8 cellular contexts compared by ENCODE assay signal in genomic region chr2:43605079-43605655, GRCh38. TPM values are rescaled to one million over a fixed set of nuclear protein-coding genes. Genes with fewer than 3 reads are reported as not detected.
A peak's percentile ranks its signal among the peaks of the same experiment; 100 is the strongest.
DNase-seq lines count a peak whose midpoint lies in the region; ATAC-seq and TF ChIP-seq lines count a peak whose summit lies in the region.

No MANE protein-coding gene starts in this region.

- H3K36me3 ChIP-seq in PC-9 (ENCODE audit: low read depth) (no peaks in the 10 kb centered on the region), left lung (no peaks in the 10 kb centered on the region), uterus (no peaks in the 10 kb centered on the region), vagina (no peaks in the 10 kb centered on the region)

- no peaks in the 10 kb centered on the region for H3K9me3 Mint-ChIP-seq in brain

- TF ChIP-seq POLR2A in uterus (IDR thresholded peaks at IDR 0.05) (no peak), vagina (IDR thresholded peaks at IDR 0.05) (no peak)

- peak overlapping the region in 1 of 5 experiments; percentile 50 for H3K4me3 Mint-ChIP-seq in brain

- TF ChIP-seq CTCF in PC-9 (conservative IDR thresholded peaks at IDR 0.05) (peak; percentile 73), brain (conservative IDR thresholded peaks at IDR 0.05) (peak; percentile 46 to 68), left lung (IDR thresholded peaks at IDR 0.05) (peak; percentile 21 to 40), uterus (IDR thresholded peaks at IDR 0.05) (peak; percentile 30 to 45 (median 35)), vagina (IDR thresholded peaks at IDR 0.05) (no peak)

- intact Hi-C loops in PC-9 (cut with micrococcal nuclease; ENCODE audit: unreplicated experiment) (loop anchor here (5.0 kb wide), 1 partner anchor 1508 kb away; no protein-coding TSS in a partner anchor), left lung (cut with DNase I) (no loop called here), uterus (cut with DNase I; ENCODE audit: low total_unique reads) (no loop called here), vagina (cut with DNase I) (no loop called here)

- no peak overlapping the region for H2AFZ ChIP-seq in PC-9

- DNase-seq in DMS114 treated with DMSO at 0.1 percent for 48 hours (lab: John Stamatoyannopoulos, UW; ENCODE audit: unreplicated experiment) (peak; percentile 52), HPDE6-E6E7 (ENCODE audit: extremely low spot score) (peak; percentile 43), PC-9 (peak; percentile 35 to 53), left lung (no peak), uterus (no peak), vagina (ENCODE audit: extremely low spot score in 2 of 2) (no peak)

- H3K9me3 ChIP-seq in PC-9 (ENCODE audit: insufficient read depth, low read depth) (no peaks in the 10 kb centered on the region), left lung (no peaks in the 10 kb centered on the region), uterus (no peaks in the 10 kb centered on the region), vagina (no peaks in the 10 kb centered on the region)

- peaks cover 7% of the 10 kb centered on the region for H3K27me3 Mint-ChIP-seq in brain

- peaks cover 9% of the 10 kb centered on the region for H3K4me1 Mint-ChIP-seq in brain

- CTCF ChIA-PET in PC-9 (lab: Charles Lee): interaction anchor here (0.5 to 0.6 kb wide), 2 partner anchors 161 to 786 kb away, joined by 3 read pairs; no protein-coding TSS in a partner anchor

- H3K4me1 ChIP-seq in PC-9 (replicated peaks; ENCODE audit: insufficient read depth): no peaks in the 10 kb centered on the region
- H3K4me1 ChIP-seq in left lung: no peaks in the 10 kb centered on the region
- H3K4me1 ChIP-seq in uterus: no peaks in the 10 kb centered on the region
- H3K4me1 ChIP-seq in vagina: no peaks in the 10 kb centered on the region

- peak; percentile 80 for ATAC-seq in left lung
- ATAC-seq in HG03095 (IDR thresholded peaks at IDR 0.05; ENCODE audit: unreplicated experiment): no peak

- H3K4me3 ChIP-seq in PC-9 (no peak overlapping the region), left lung (no peak overlapping the region), uterus (no peak overlapping the region), vagina (no peak overlapping the region)

- no TSS peak for BruUV-seq in PC-9 (replicated peaks; lab: Mats Ljungman, UMichigan)

- no peaks in the 10 kb centered on the region for H3K36me3 Mint-ChIP-seq in brain

- no peak overlapping the region for H3K27ac ChIP-seq in PC-9
- no peak overlapping the region for H3K27ac ChIP-seq in left lung
- H3K27ac ChIP-seq in uterus: no peak overlapping the region
- no peak overlapping the region for H3K27ac ChIP-seq in vagina

- H4K20me1 ChIP-seq in PC-9 (ENCODE audit: insufficient read depth): no peaks in the 10 kb centered on the region

- H3K4me2 ChIP-seq in PC-9: no peak overlapping the region

- H3F3A ChIP-seq in PC-9 (ENCODE audit: insufficient read depth, low read depth): no peaks in the 10 kb centered on the region; the same call in 1 of the 2 replicates

- POLR2A ChIA-PET in PC-9 (lab: Charles Lee; ENCODE audit: unreplicated experiment): interaction anchor here (0.5 to 0.6 kb wide), 2 partner anchors 9 to 29 kb away, joined by 3 to 4 read pairs; partner anchors contain the start of gene THADA

- no peak overlapping the region for H3K27ac Mint-ChIP-seq in brain

- no peaks in the 10 kb centered on the region for H3K79me2 ChIP-seq in PC-9 (ENCODE audit: low read depth)

- H3K9me2 ChIP-seq in PC-9 (ENCODE audit: insufficient read depth): no peaks in the 10 kb centered on the region

- H3K27me3 ChIP-seq in PC-9 (ENCODE audit: insufficient read depth, low read depth): no peaks in the 10 kb centered on the region
- no peaks in the 10 kb centered on the region for H3K27me3 ChIP-seq in left lung
- no peaks in the 10 kb centered on the region for H3K27me3 ChIP-seq in uterus
- H3K27me3 ChIP-seq in vagina: no peaks in the 10 kb centered on the region

RNA-seq across cellular contexts. Expression of gene THADA, which starts 9.3 kb away (rescaled TPM):
- 28.1 and 30.5 TPM in 2 replicates for total RNA-seq in PC-9 (2021)
- 17.8 TPM for polyA plus RNA-seq in brain (ENCODE audit: insufficient read depth, low read depth, low replicate concordance)
- 10 to 100 TPM; 32.9 to 37.8 TPM for total RNA-seq in left lung
- 10 to 100 TPM; 31.2 to 68.8 (median 54.9) TPM for total RNA-seq in uterus
- 32.2 TPM for total RNA-seq in vagina

RNA-seq across cellular contexts. Expression of gene PLEKHH2, which starts 31.9 kb away (rescaled TPM):
- total RNA-seq in PC-9 (2021) (1.6 and 2.3 TPM in 2 replicates), left lung (10 to 100 TPM; 23.3 to 29.1 TPM), uterus (100 to 1,000 TPM in 1 of 4 donors, 10 to 100 TPM in 3; 47.1 to 124 (median 74.8) TPM), vagina (27.5 TPM)
- 1.0 TPM for polyA plus RNA-seq in brain (ENCODE audit: insufficient read depth, low read depth, low replicate concordance)

Comparison
In these comparisons a context has a peak if more than half of its experiments do, and no peak if none do; other contexts are left out.
1. DNase-seq: peak in DMS114 treated with DMSO at 0.1 percent for 48 hours (single experiment), HPDE6-E6E7 (single experiment) and PC-9 (2 of 2); none in left lung (0 of 2), uterus (0 of 2) and vagina (0 of 2).
2. CTCF ChIP-seq: peak in PC-9 (single experiment), brain (2 of 2), left lung (2 of 2) and uterus (4 of 4); none in vagina (0 of 3).